8 cellular contexts compared by ENCODE assay signal in the genomic region with DNA sequence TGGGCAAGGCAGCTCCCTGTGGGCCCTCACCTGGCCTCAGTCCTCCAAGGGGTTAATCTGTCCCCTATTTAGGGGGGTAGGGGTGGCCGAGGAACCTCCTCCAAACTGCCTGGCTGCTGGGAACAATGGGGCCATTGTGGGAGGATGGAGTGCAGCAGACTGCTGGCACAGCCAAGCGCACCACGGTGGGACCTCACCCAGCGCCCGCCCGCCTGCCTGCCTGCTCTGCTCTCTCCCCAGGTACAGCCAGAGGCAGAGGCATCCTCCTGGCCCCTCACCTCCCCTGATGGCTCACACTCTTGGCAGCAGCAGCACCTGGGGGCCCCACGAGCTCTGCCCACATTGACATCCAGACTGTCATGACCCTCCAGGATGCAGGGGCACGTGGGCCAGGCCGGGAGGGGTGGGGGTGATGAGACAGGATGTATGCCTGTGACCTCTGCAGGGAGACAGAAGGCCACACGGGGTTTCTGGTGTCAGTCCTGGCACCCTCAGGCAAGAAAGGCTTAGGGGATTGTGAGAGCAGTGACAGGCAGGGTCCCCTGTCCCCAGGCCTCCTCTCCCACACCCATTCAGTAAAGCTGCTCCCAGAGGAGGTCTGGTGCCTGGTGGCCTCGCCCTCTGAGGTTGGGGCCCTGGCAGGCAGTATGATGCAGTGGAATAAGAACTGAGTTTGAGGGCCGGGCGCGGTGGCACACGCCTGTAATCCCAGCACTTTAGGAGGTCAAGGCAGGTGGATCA. TPM values are rescaled to one million over a fixed set of nuclear protein-coding genes. Genes with fewer than 3 reads are reported as not detected.
A peak's percentile ranks its signal among the peaks of the same experiment; 100 is the strongest.
DNase-seq lines count a peak whose midpoint lies in the region; ATAC-seq and TF ChIP-seq lines count a peak whose summit lies in the region.

No MANE protein-coding gene starts in this region.

- H3K4me1 ChIP-seq in hepatocyte (ENCODE audit: insufficient read depth), result peaks cover 95% of the 10 kb centered on the region

- no peaks in the 10 kb centered on the region for H3K9me3 ChIP-seq in hepatocyte (ENCODE audit: low read depth)

- peak overlapping the region; percentile 91 for H3K4me2 ChIP-seq in hepatocyte

- H3K9me2 ChIP-seq in hepatocyte (replicated peaks; ENCODE audit: insufficient read depth), result no peaks in the 10 kb centered on the region

- TF ChIP-seq CTCF in hepatocyte (IDR thresholded peaks at IDR 0.05; ENCODE audit: poor library complexity), result no peak

- peak; percentile 36 for DNase-seq in DMS153 (lab: John Stamatoyannopoulos, UW)
- peak; percentile 58 for DNase-seq in NCI-H2196 treated with DMSO at 0.1 percent for 48 hours (lab: John Stamatoyannopoulos, UW; ENCODE audit: unreplicated experiment)
- DNase-seq in activated gamma-delta T cell (lab: John Stamatoyannopoulos, UW), result peak; percentile 84
- DNase-seq in hepatocyte (ENCODE audit: low spot score), result no peak
- peak; percentile 75 for DNase-seq in stimulated activated CD4-positive, alpha-beta T cell treated with anti-CD3 and anti-CD28 coated beads, Interleukin-1b, Interleukin-23, amount 100 ng/mL, for 48 hours
- DNase-seq in posterior vena cava (ENCODE audit: low spot score), result no peak
- no peak for DNase-seq in KBM-7

- H2AFZ ChIP-seq in hepatocyte, result no peak overlapping the region

- H3K4me3 ChIP-seq in hepatocyte, result no peak overlapping the region

- ATAC-seq in HG02798 (IDR thresholded peaks at IDR 0.05; ENCODE audit: poor library complexity, unreplicated experiment), result no peak

- WGBS in hepatocyte (ENCODE audit: low lambda C conversion rate, missing lambda C conversion rate), result 66% methylated on average over 14 of the region's 15 CpGs

- in situ Hi-C loops in KBM-7 (cut with MboI; ENCODE audit: low pct_unique_long_range_greater_than_20kb, low sequenced_read_pairs), result no loop called here

- H4K20me1 ChIP-seq in hepatocyte (ENCODE audit: insufficient read depth, poor library complexity, severe bottlenecking), result no peaks in the 10 kb centered on the region

- peak overlapping the region; percentile 99 for H3K27ac ChIP-seq in hepatocyte

- H3K36me3 ChIP-seq in hepatocyte (replicated peaks; ENCODE audit: insufficient read depth, low read depth), result no peaks in the 10 kb centered on the region

- H3K79me2 ChIP-seq in hepatocyte, result peaks cover 78% of the 10 kb centered on the region

- no peaks in the 10 kb centered on the region for H3K27me3 ChIP-seq in hepatocyte

- intact Hi-C loops in posterior vena cava (cut with DNase I), result no loop called here

RNA-seq across cellular contexts. Expression of a gene that starts 11.4 kb away (rescaled TPM):
- total RNA-seq in hepatocyte, result 7.8 and 25.3 TPM in 2 replicates
- 18.0 and 18.1 TPM in 2 replicates for polyA plus RNA-seq in hepatocyte
- total RNA-seq in posterior vena cava, result 10 to 100 TPM; 89.2 to 89.5 TPM

RNA-seq across cellular contexts. Expression of a gene that starts 30.7 kb away (rescaled TPM):
- not detected in 2 replicates for total RNA-seq in hepatocyte
- polyA plus RNA-seq in hepatocyte, result 0.11 and 0.29 TPM in 2 replicates
- under 1 TPM in 1 of 2 donors, not detected in 1; 0.10 TPM for total RNA-seq in posterior vena cava

RNA-seq across cellular contexts. Expression of a gene that starts 41.8 kb away (rescaled TPM):
- total RNA-seq in hepatocyte (2.2 and 3.6 TPM in 2 replicates), posterior vena cava (not detected)
- 55.3 and 101 TPM in 2 replicates for polyA plus RNA-seq in hepatocyte

RNA-seq across cellular contexts. Expression of a gene that starts 57.2 kb away (rescaled TPM):
- total RNA-seq in hepatocyte (not detected in 2 replicates), posterior vena cava (not detected)
- 0.41 TPM in 1 of 2 replicates, not detected in the other for polyA plus RNA-seq in hepatocyte

Comparison
In these comparisons a context has a peak if more than half of its experiments do, and no peak if none do; other contexts are left out.
1. DNase-seq: peak in DMS153 (single experiment), NCI-H2196 treated with DMSO at 0.1 percent for 48 hours (single experiment), activated gamma-delta T cell (single experiment) and stimulated activated CD4-positive, alpha-beta T cell treated with anti-CD3 and anti-CD28 coated beads, Interleukin-1b, Interleukin-23, amount 100 ng/mL, for 48 hours (single experiment); none in hepatocyte (single experiment), posterior vena cava (single experiment) and KBM-7 (single experiment).